2 cellular contexts compared by ENCODE assay signal in genomic region chr6:130313206-130313605, GRCh38.
TF ChIP-seq lines count a peak whose summit lies in the region.

No MANE protein-coding gene starts in this region.

TF ChIP-seq in HCT116, 20 proteins besides CTCF, POLR2A, EP300 and RAD21:
- TF ChIP-seq ZFX (IDR thresholded peaks at IDR 0.05): no peak
- TF ChIP-seq SP1 (IDR thresholded peaks at IDR 0.05; ENCODE audit: low read depth): no peak
- TF ChIP-seq ATF3 (IDR thresholded peaks at IDR 0.05): no peak
- no peak for TF ChIP-seq CBX3 (IDR thresholded peaks at IDR 0.05; ENCODE audit: low read depth)
- TF ChIP-seq MAX (IDR thresholded peaks at IDR 0.05): no peak
TF ChIP-seq in HCT116: peak in this region for 0.

TF ChIP-seq in H1, 55 proteins besides CTCF, POLR2A, EP300 and RAD21:
- no peak for TF ChIP-seq ATF2 (IDR thresholded peaks at IDR 0.05; ENCODE audit: low read length)
